Comparison of ENCODE assay signal across 1 cellular context in genomic region chr5:93580387-93581100, GRCh38.
TF ChIP-seq lines count a peak whose summit lies in the region.

No MANE protein-coding gene starts in this region.

TF ChIP-seq in A549, 52 proteins besides CTCF, POLR2A, EP300 and RAD21 (continued from another document):
- TF ChIP-seq ATOH8 (CRISPR knock-in tag; IDR thresholded peaks at IDR 0.05; ENCODE audit: low read depth) = no peak
- TF ChIP-seq TP53 (CRISPR knock-in tag; IDR thresholded peaks at IDR 0.05) = no peak
- no peak for TF ChIP-seq REST (IDR thresholded peaks at IDR 0.05)
- TF ChIP-seq HMGXB4 (CRISPR knock-in tag; IDR thresholded peaks at IDR 0.05; ENCODE audit: borderline replicate concordance) = no peak
- no peak for TF ChIP-seq ZNF302 (CRISPR knock-in tag; IDR thresholded peaks at IDR 0.05)
- no peak for TF ChIP-seq ZFP36 (IDR thresholded peaks at IDR 0.05; ENCODE audit: borderline replicate concordance, partially characterized antibody)
- TF ChIP-seq TFCP2L1 (CRISPR knock-in tag; IDR thresholded peaks at IDR 0.05) = no peak
